20 cellular contexts compared by ENCODE assay signal in genomic region chr1:2292725-2293450, GRCh38.
DNase-seq lines count a peak whose midpoint lies in the region; FAIRE-seq and TF ChIP-seq lines count a peak whose summit lies in the region.
"Had no signal": no experiment of that assay in that cellular context is flagged by ENCODE, and none has a peak within 500 bp of the region (broad histone marks: within the 10 kb centered on the region; RNA-seq: fewer than 3 reads in every experiment).

No MANE protein-coding gene starts in this region.

- H2BK20ac ChIP-seq in H1 (ENCODE audit: low read length) = no peak overlapping the region

- no peak overlapping the region; the same call in 1 of the 2 replicates for H4K8ac ChIP-seq in H1 (ENCODE audit: extremely low read depth, insufficient read depth, low read length)

- no peak overlapping the region for H2AFZ ChIP-seq in H1 (ENCODE audit: low read length)

- H3K4me3 Mint-ChIP-seq in CD8-positive, alpha-beta memory T cell = peak overlapping the region in 4 of 7 donors; percentile 6 to 79 (median 14)
- H3K4me3 Mint-ChIP-seq in nephron progenitor cell = no peak overlapping the region
- H3K4me3 Mint-ChIP-seq: activated naive CD8-positive, alpha-beta T cell treated with anti-CD3 and anti-CD28 coated beads, Interleukin-2, amount 10 ng/mL, durations not matched to agents 7 days and 5 days; T-helper 1 cell treated with Interleukin-12 subunit alpha and Interleukin-12 subunit beta and Interleukin-4 antibody, amounts not matched to agents 30 μg/mL and 1 μg/mL, for 36 hours had no signal

- peaks cover 5% of the 10 kb centered on the region; the same call in 1 of the 2 replicates for H3K9me3 ChIP-seq in AG04450 (ENCODE audit: control insufficient read depth, insufficient read depth, low read length)
- H3K9me3 ChIP-seq in CD8-positive, alpha-beta memory T cell (ENCODE audit: low read length) = no peaks in the 10 kb centered on the region
- no peaks in the 10 kb centered on the region for H3K9me3 ChIP-seq in H1 (ENCODE audit: insufficient read depth in 2 of 2, low read depth in 1 of 2, low read length in 1 of 2)
- H3K9me3 ChIP-seq: sigmoid colon, suprapubic skin had no signal

- POLR2A ChIA-PET in AG04450 (lab: Yijun Ruan, JAX) (interaction anchor here (0.7 kb wide), 1 partner anchor 59 kb away, joined by 4 read pairs; no protein-coding TSS in a partner anchor), H1 (lab: Charles Lee; ENCODE audit: partially characterized antibody) (interaction anchor here (1.3 to 1.4 kb wide), 2 partner anchors 7 to 10 kb away, joined by 3 read pairs; no protein-coding TSS in a partner anchor)
- POLR2A ChIA-PET in CD8-positive, alpha-beta memory T cell (lab: Charles Lee) = interaction anchor here (1.7 kb wide), 1 partner anchor 37 kb away, joined by 6 read pairs; no protein-coding TSS in a partner anchor

- H3K27ac ChIP-seq in AG04450 (ENCODE audit: low read depth, low read length) = peak overlapping the region; percentile 33
- no peak overlapping the region for H3K27ac ChIP-seq in CD8-positive, alpha-beta memory T cell (ENCODE audit: low read depth, low read length)
- H3K27ac ChIP-seq in H1 (ENCODE audit: low read depth, low read length) = no peak overlapping the region
- H3K27ac ChIP-seq: suprapubic skin had no signal

- H3K27ac Mint-ChIP-seq in CD8-positive, alpha-beta memory T cell = peak overlapping the region in 2 of 8 donors; percentile 43 to 93
- H3K27ac Mint-ChIP-seq in nephron progenitor cell = peak overlapping the region; percentile 88

- peaks cover 34 to 52% of the 10 kb centered on the region in 2 experiments for H4K20me1 ChIP-seq in H1 (replicated peaks in 1 of 2; ENCODE audit: control insufficient read depth in 1 of 2, insufficient read depth in 2 of 2, low read length in 2 of 2)

- H3K23ac ChIP-seq in H1 (ENCODE audit: insufficient read length) = no peak overlapping the region

- TF ChIP-seq RAD21 in H1 (IDR thresholded peaks at IDR 0.05 in 1 of 2, conservative IDR thresholded peaks at IDR 0.05 in 1 of 2; ENCODE audit: low read depth in 2 of 2, low read length in 2 of 2) = no peak

- H2BK5ac ChIP-seq in H1 (ENCODE audit: low read depth, low read length) = peak overlapping the region; percentile 24; the same call in 1 of the 2 replicates

- H3K4me2 ChIP-seq in H1 (ENCODE audit: insufficient read depth in 1 of 2, low read depth in 2 of 2, low read length in 2 of 2) = no peak overlapping the region

- H2BK15ac ChIP-seq in H1 (ENCODE audit: low read length) = no peak overlapping the region

- H3K79me2 ChIP-seq in H1 (ENCODE audit: control insufficient read depth in 1 of 2, insufficient read depth in 2 of 2, low read length in 2 of 2) = peaks cover 14 to 96% of the 10 kb centered on the region in 2 experiments; a peak in 3 of 4 replicates

- H3K4me1 Mint-ChIP-seq in CD8-positive, alpha-beta memory T cell = peaks cover 58 to 89% (median 76%) of the 10 kb centered on the region in 3 donors
- peaks cover 71% of the 10 kb centered on the region for H3K4me1 Mint-ChIP-seq in nephron progenitor cell

- no peak for TF ChIP-seq EP300 in H1 (IDR thresholded peaks at IDR 0.05; ENCODE audit: borderline replicate concordance in 1 of 2, low read depth in 2 of 2, low read length in 2 of 2)

- 0 out of 2 replicates have a peak overlapping the region, but pooled peaks have one; percentile 53 for H2AK5ac ChIP-seq in H1 (ENCODE audit: low read depth, low read length)

- no peak overlapping the region for H2BK120ac ChIP-seq in H1 (replicated peaks; ENCODE audit: low read depth, low read length)

- WGBS in H1 (ENCODE audit: extremely low coverage in 1 of 2, insufficient coverage in 1 of 2, insufficient read length in 1 of 2, insufficient replicate concordance in 2 of 2, low coverage in 1 of 2, low lambda C conversion rate in 2 of 2, missing lambda C conversion rate in 1 of 2), 2 experiments = 90% methylated on average over 29 of the region's 30 CpGs; no CpG with 5 or more reads in 1 of the 2 experiments

- H3K36me3 ChIP-seq in CD8-positive, alpha-beta memory T cell (ENCODE audit: insufficient read depth, low read length) = no peaks in the 10 kb centered on the region
- peaks cover 0 to 2% (median 0%) of the 10 kb centered on the region in 4 experiments; a peak in 2 of 8 replicates for H3K36me3 ChIP-seq in H1 (ENCODE audit: control insufficient read depth in 2 of 4, insufficient read depth in 4 of 4, low read length in 3 of 4)
- H3K36me3 ChIP-seq: sigmoid colon, suprapubic skin had no signal

- H3K79me1 ChIP-seq in H1 (ENCODE audit: low read depth, low read length) = peaks cover 46% of the 10 kb centered on the region

- peaks cover 0 to 16% (median 1%) of the 10 kb centered on the region in 3 donors for H3K36me3 Mint-ChIP-seq in CD8-positive, alpha-beta memory T cell
- peaks cover 12% of the 10 kb centered on the region for H3K36me3 Mint-ChIP-seq in nephron progenitor cell (ENCODE audit: low read depth)

- DNase-seq in AG04450 (ENCODE audit: low read depth, low spot score) = no peak
- DNase-seq in CD8-positive, alpha-beta memory T cell = no peak
- no peak for DNase-seq in H1 (ENCODE audit: low read depth in 1 of 2, low spot score in 2 of 2)
- no peak for DNase-seq in nephron progenitor cell
- no peak for DNase-seq in stimulated activated CD4-positive, alpha-beta T cell treated with anti-CD3 and anti-CD28 coated beads, Interleukin-4, amount 100 ng/mL, for 1 hour
- DNase-seq in NCI-H128 (lab: John Stamatoyannopoulos, UW; ENCODE audit: unreplicated experiment) = no peak
- DNase-seq in AG20443 (ENCODE audit: low spot score) = no peak
- no peak for DNase-seq in NCI-H1694 (lab: John Stamatoyannopoulos, UW)
- DNase-seq: activated CD8-positive, alpha-beta memory T cell treated with anti-CD3 and anti-CD28 coated beads, Interleukin-2, amount 50 U/mL, for 4 hours; activated naive CD8-positive, alpha-beta T cell treated with anti-CD3 and anti-CD28 coated beads, Interleukin-2, amount 10 ng/mL, durations not matched to agents 7 days and 5 days; GOT3; hippocampal formation; kidney; NCI-H2029; NCI-H524; nucleus accumbens; SHP77; sigmoid colon had no signal

- H3K9me3 Mint-ChIP-seq in CD8-positive, alpha-beta memory T cell = no peaks in the 10 kb centered on the region
- no peaks in the 10 kb centered on the region for H3K9me3 Mint-ChIP-seq in nephron progenitor cell
- H3K9me3 Mint-ChIP-seq: activated naive CD8-positive, alpha-beta T cell treated with anti-CD3 and anti-CD28 coated beads, Interleukin-2, amount 10 ng/mL, durations not matched to agents 7 days and 5 days; T-helper 1 cell treated with Interleukin-12 subunit alpha and Interleukin-12 subunit beta and Interleukin-4 antibody, amounts not matched to agents 30 μg/mL and 1 μg/mL, for 36 hours had no signal

- H2BK12ac ChIP-seq in H1 (ENCODE audit: low read depth, low read length) = peak overlapping the region; percentile 80; the same call in 1 of the 2 replicates

- H3K18ac ChIP-seq in H1 (ENCODE audit: extremely low read depth, low read length) = no peak overlapping the region

- no peaks in the 10 kb centered on the region for H3K27me3 Mint-ChIP-seq in CD8-positive, alpha-beta memory T cell
- H3K27me3 Mint-ChIP-seq in nephron progenitor cell (ENCODE audit: low read depth, poor library complexity) = no peaks in the 10 kb centered on the region
- H3K27me3 Mint-ChIP-seq: activated naive CD8-positive, alpha-beta T cell treated with anti-CD3 and anti-CD28 coated beads, Interleukin-2, amount 10 ng/mL, durations not matched to agents 7 days and 5 days had no signal

- FAIRE-seq in H1 (lab: Jason Lieb, UNC) = no peak
- FAIRE-seq: kidney had no signal

- CTCF ChIA-PET in AG04450 (lab: Charles Lee) (no interaction called here), H1 (lab: Charles Lee; ENCODE audit: partially characterized antibody) (interaction anchor here (0.7 to 2.1 kb wide), 4 partner anchors 11 to 88 kb away, joined by 4 to 9 read pairs (median 4); no protein-coding TSS in a partner anchor)
- CTCF ChIA-PET in CD8-positive, alpha-beta memory T cell (lab: Charles Lee) = interaction anchor here (2.8 kb wide), 1 partner anchor 7 kb away, joined by 16 read pairs; no protein-coding TSS in a partner anchor

- no peak overlapping the region for H4K91ac ChIP-seq in H1 (replicated peaks; ENCODE audit: insufficient read length, low read length)

- H3K27me3 ChIP-seq in AG04450 (ENCODE audit: control insufficient read depth, insufficient read depth, low read length) = no peaks in the 10 kb centered on the region
- no peaks in the 10 kb centered on the region for H3K27me3 ChIP-seq in CD8-positive, alpha-beta memory T cell (ENCODE audit: insufficient read depth, low read length, poor library complexity, severe bottlenecking)
- H3K27me3 ChIP-seq in H1 (replicated peaks in 1 of 4; ENCODE audit: control insufficient read depth in 3 of 4, extremely low read depth in 1 of 4, insufficient read depth in 3 of 4, low read length in 3 of 4) = no peaks in the 10 kb centered on the region
- H3K27me3 ChIP-seq: sigmoid colon, suprapubic skin had no signal

- no peak overlapping the region for H3K14ac ChIP-seq in H1 (ENCODE audit: insufficient read length)

- TF ChIP-seq CTCF in AG04450 (IDR thresholded peaks at IDR 0.05; ENCODE audit: low read depth, low read length) = no peak
- no peak for TF ChIP-seq CTCF in H1 (IDR thresholded peaks at IDR 0.05; ENCODE audit: control extremely low read depth in 1 of 3, insufficient read depth in 1 of 3, low read depth in 1 of 3, low read length in 3 of 3)
- TF ChIP-seq CTCF in nephron progenitor cell (IDR thresholded peaks at IDR 0.05) = no peak

- H4K5ac ChIP-seq in H1 (ENCODE audit: insufficient read length, low read depth, low read length) = no peak overlapping the region

- no peak for TF ChIP-seq POLR2A in H1 (IDR thresholded peaks at IDR 0.05; ENCODE audit: control extremely low read depth in 1 of 2, low read depth in 2 of 2, low read length in 2 of 2)

- H3K9ac ChIP-seq in H1 (replicated peaks in 1 of 4; ENCODE audit: extremely low read depth in 1 of 4, low read depth in 3 of 4, low read length in 3 of 4) = no peak overlapping the region

- peaks cover 99% of the 10 kb centered on the region for H3K4me1 ChIP-seq in CD8-positive, alpha-beta memory T cell (ENCODE audit: insufficient read depth, low read length)
- peaks cover 0 to 25% (median 17%) of the 10 kb centered on the region in 4 experiments; a peak in 5 of 7 replicates for H3K4me1 ChIP-seq in H1 (replicated peaks in 1 of 4; ENCODE audit: control insufficient read depth in 3 of 4, insufficient read depth in 4 of 4, low read length in 3 of 4)

- H3K23me2 ChIP-seq in H1 (ENCODE audit: low read depth, low read length) = no peaks in the 10 kb centered on the region

- no peak overlapping the region for H3K4ac ChIP-seq in H1 (replicated peaks; ENCODE audit: insufficient read length, low read depth, low read length)

- no peak overlapping the region for H3K56ac ChIP-seq in H1 (replicated peaks; ENCODE audit: insufficient read length, low read depth, low read length)

- H3K4me3 ChIP-seq in AG04450 (ENCODE audit: low read depth, low read length) = no peak overlapping the region
- H3K4me3 ChIP-seq in CD8-positive, alpha-beta memory T cell (ENCODE audit: low read length) = no peak overlapping the region
- H3K4me3 ChIP-seq in H1 (ENCODE audit: extremely low read depth in 1 of 4, insufficient read depth in 2 of 4, low read depth in 3 of 4, low read length in 4 of 4) = no peak overlapping the region
- H3K4me3 ChIP-seq: sigmoid colon, suprapubic skin had no signal

TF ChIP-seq in H1, 55 proteins besides CTCF, POLR2A, EP300 and RAD21 (continues in another document):
- TF ChIP-seq BCL11A (IDR thresholded peaks at IDR 0.05; ENCODE audit: low read depth in 2 of 2, low read length in 2 of 2) = no peak
